In the genomic region with DNA sequence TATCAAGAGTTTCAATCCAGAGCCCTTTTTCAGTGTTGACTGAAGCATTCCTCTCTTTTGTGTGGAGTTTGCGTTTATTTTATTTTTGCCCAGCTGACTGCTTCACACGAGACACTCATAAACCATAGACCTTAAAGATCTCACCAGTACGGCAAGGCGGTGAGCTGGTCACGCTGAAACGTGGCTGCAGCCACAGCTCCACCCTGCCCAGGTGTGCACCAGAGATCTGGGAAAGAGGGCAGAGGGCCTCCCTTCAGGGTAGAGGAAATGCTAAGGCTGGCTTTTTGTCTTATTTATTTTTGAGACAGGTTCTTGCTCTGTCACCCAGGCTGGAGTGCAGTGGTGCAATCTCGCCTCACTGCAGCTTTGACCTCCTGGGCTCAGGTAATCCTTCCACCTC, we compare ENCODE assay signal across 1 cellular context.
TF ChIP-seq lines count a peak whose summit lies in the region.

No MANE protein-coding gene starts in this region.

TF ChIP-seq in H1, 55 proteins besides CTCF, POLR2A, EP300 and RAD21:
- no peak for TF ChIP-seq SIX5 (IDR thresholded peaks at IDR 0.05; ENCODE audit: low read depth, low read length)
- no peak for TF ChIP-seq RBBP5 (IDR thresholded peaks at IDR 0.05; ENCODE audit: borderline replicate concordance, low read depth, low read length)
- no peak for TF ChIP-seq TAF7 (optimal IDR thresholded peaks at IDR 0.05; ENCODE audit: borderline replicate concordance, low read depth, low read length)
- no peak for TF ChIP-seq CREB1 (IDR thresholded peaks at IDR 0.05)
- TF ChIP-seq SAP30 (IDR thresholded peaks at IDR 0.05; ENCODE audit: insufficient read depth, insufficient replicate concordance, low read length) = no peak
- TF ChIP-seq ATF2 (IDR thresholded peaks at IDR 0.05; ENCODE audit: low read length) = no peak
- no peak for TF ChIP-seq TBP (IDR thresholded peaks at IDR 0.05; ENCODE audit: low read depth, low read length)
- no peak for TF ChIP-seq FOSL1 (IDR thresholded peaks at IDR 0.05; ENCODE audit: insufficient read depth, low read depth, low read length)
- TF ChIP-seq SRF (IDR thresholded peaks at IDR 0.05; ENCODE audit: low read depth, low read length) = no peak
- no peak for TF ChIP-seq HDAC2 (IDR thresholded peaks at IDR 0.05; ENCODE audit: borderline replicate concordance in 1 of 2, low read depth in 2 of 2, low read length in 2 of 2)
- TF ChIP-seq BRCA1 (IDR thresholded peaks at IDR 0.05; ENCODE audit: low read depth, low read length) = no peak
- TF ChIP-seq SIRT6 (IDR thresholded peaks at IDR 0.05; ENCODE audit: low read length) = no peak
- TF ChIP-seq ASH2L (IDR thresholded peaks at IDR 0.05; ENCODE audit: low read length) = no peak
- no peak for TF ChIP-seq CTBP2 (IDR thresholded peaks at IDR 0.05; ENCODE audit: borderline replicate concordance, insufficient read depth, insufficient read length, low read length)
- no peak for TF ChIP-seq SIN3A (conservative IDR thresholded peaks at IDR 0.05 in 1 of 2, IDR thresholded peaks at IDR 0.05 in 1 of 2; ENCODE audit: low read depth in 1 of 2, low read length in 2 of 2)
- TF ChIP-seq SP4 (IDR thresholded peaks at IDR 0.05; ENCODE audit: low read length) = no peak
- TF ChIP-seq CBX8 (IDR thresholded peaks at IDR 0.05; ENCODE audit: borderline replicate concordance, low read depth, low read length) = no peak
- TF ChIP-seq SUZ12 (IDR thresholded peaks at IDR 0.05; ENCODE audit: low read length) = no peak
